Comparison of ENCODE assay signal across 10 cellular contexts in genomic region chr19:29680937-29681336, GRCh38. TPM values are rescaled to one million over a fixed set of nuclear protein-coding genes. Genes with fewer than 3 reads are reported as not detected.
DNase-seq lines count a peak whose midpoint lies in the region; ATAC-seq and TF ChIP-seq lines count a peak whose summit lies in the region.
"Had no signal": no experiment of that assay in that cellular context is flagged by ENCODE, and none has a peak within 500 bp of the region (broad histone marks: within the 10 kb centered on the region; RNA-seq: fewer than 3 reads in every experiment).

No MANE protein-coding gene starts in this region.

- peaks cover 37% of the 10 kb centered on the region for H3K4me1 Mint-ChIP-seq in osteocyte (ENCODE audit: unreplicated experiment)

- TF ChIP-seq CTCF in C4-2B (conservative IDR thresholded peaks at IDR 0.05), result no peak
- TF ChIP-seq CTCF in ascending aorta (IDR thresholded peaks at IDR 0.05), result no peak
- TF ChIP-seq CTCF in osteocyte (IDR thresholded peaks at IDR 0.05), result no peak
- no peak for TF ChIP-seq CTCF in body of pancreas (IDR thresholded peaks at IDR 0.05)

- H3K27me3 ChIP-seq in ascending aorta (no peaks in the 10 kb centered on the region), body of pancreas (no peaks in the 10 kb centered on the region)
- H3K27me3 ChIP-seq: hepatocyte had no signal

- no peaks in the 10 kb centered on the region for H3K9me3 Mint-ChIP-seq in osteocyte (ENCODE audit: unreplicated experiment)

- no peak overlapping the region for H3K4me3 Mint-ChIP-seq in osteocyte (ENCODE audit: unreplicated experiment)

- peak; percentile 12 for ATAC-seq in GM19395 (IDR thresholded peaks at IDR 0.05; ENCODE audit: unreplicated experiment)
- no peak for ATAC-seq in body of pancreas
- no peak for ATAC-seq in HG03159 (IDR thresholded peaks at IDR 0.05; ENCODE audit: unreplicated experiment)

- peaks cover 12 to 16% of the 10 kb centered on the region in 2 donors for H3K36me3 ChIP-seq in ascending aorta
- no peaks in the 10 kb centered on the region for H3K36me3 ChIP-seq in body of pancreas (replicated peaks in 1 of 2; ENCODE audit: insufficient read depth in 1 of 2, low read depth in 2 of 2)

- no peak for TF ChIP-seq POLR2A in body of pancreas (IDR thresholded peaks at IDR 0.05)

- H3K27me3 Mint-ChIP-seq in osteocyte (ENCODE audit: unreplicated experiment), result no peaks in the 10 kb centered on the region

- H3K36me3 Mint-ChIP-seq in osteocyte (ENCODE audit: unreplicated experiment), result peaks cover 11% of the 10 kb centered on the region

- 60 to 80% methylated on average over 2 to 7 of the region's 7 CpGs for WGBS in body of pancreas, 2 donors

- H3K27ac Mint-ChIP-seq in osteocyte (ENCODE audit: unreplicated experiment), result peak overlapping the region; percentile 64

- H3K27ac ChIP-seq in C4-2B (peak overlapping the region; percentile 99), ascending aorta (peak overlapping the region; percentile 65 to 84), body of pancreas (no peak overlapping the region)
- H3K27ac ChIP-seq: hepatocyte had no signal

- H3K4me3 ChIP-seq in ascending aorta, result no peak overlapping the region
- no peak overlapping the region for H3K4me3 ChIP-seq in body of pancreas
- H3K4me3 ChIP-seq: hepatocyte had no signal

- H3K9me3 ChIP-seq in ascending aorta (no peaks in the 10 kb centered on the region), body of pancreas (no peaks in the 10 kb centered on the region)

- H3K4me1 ChIP-seq in ascending aorta (peaks cover 18 to 63% of the 10 kb centered on the region in 2 donors), body of pancreas (peaks cover 15% of the 10 kb centered on the region)

- DNase-seq in ascending aorta (ENCODE audit: low spot score in 2 of 2) (no peak), osteocyte (ENCODE audit: extremely low spot score, unreplicated experiment) (no peak), NCI-H82 (lab: John Stamatoyannopoulos, UW) (no peak), body of pancreas (no peak)
- no peak for DNase-seq in stimulated activated CD4-positive, alpha-beta T cell treated with anti-CD3 and anti-CD28 coated beads, Interleukin-2, amount 100 ng/mL, for 24 hours
- DNase-seq: NCI-H1436 treated with DMSO at 0.1 percent for 48 hours had no signal

- intact Hi-C loops in ascending aorta (cut with DNase I) (loop anchor here (2.0 kb wide), 1 partner anchor 14 kb away; no protein-coding TSS in a partner anchor), body of pancreas (cut with DNase I) (no loop called here)

RNA-seq across cellular contexts. Expression of gene PLEKHF1, which starts 15.7 kb away (rescaled TPM):
- total RNA-seq in ascending aorta, result 68.3 TPM
- 27.3 and 36.1 TPM in 2 replicates for total RNA-seq in osteocyte
- total RNA-seq in body of pancreas, result 10 to 100 TPM; 13.5 to 16.5 TPM

RNA-seq across cellular contexts. Expression of gene C19orf12, which starts 34.1 kb away (rescaled TPM):
- total RNA-seq in ascending aorta, result 37.8 TPM
- 40.0 and 42.7 TPM in 2 replicates for total RNA-seq in osteocyte
- total RNA-seq in body of pancreas, result 10 to 100 TPM; 18.2 to 23.7 TPM

Comparison
In these comparisons a context has a peak if more than half of its experiments do, and no peak if none do; other contexts are left out.
1. H3K27ac ChIP-seq: peak in C4-2B (single experiment) and ascending aorta (2 of 2); none in body of pancreas (0 of 4).